In the genomic region with DNA sequence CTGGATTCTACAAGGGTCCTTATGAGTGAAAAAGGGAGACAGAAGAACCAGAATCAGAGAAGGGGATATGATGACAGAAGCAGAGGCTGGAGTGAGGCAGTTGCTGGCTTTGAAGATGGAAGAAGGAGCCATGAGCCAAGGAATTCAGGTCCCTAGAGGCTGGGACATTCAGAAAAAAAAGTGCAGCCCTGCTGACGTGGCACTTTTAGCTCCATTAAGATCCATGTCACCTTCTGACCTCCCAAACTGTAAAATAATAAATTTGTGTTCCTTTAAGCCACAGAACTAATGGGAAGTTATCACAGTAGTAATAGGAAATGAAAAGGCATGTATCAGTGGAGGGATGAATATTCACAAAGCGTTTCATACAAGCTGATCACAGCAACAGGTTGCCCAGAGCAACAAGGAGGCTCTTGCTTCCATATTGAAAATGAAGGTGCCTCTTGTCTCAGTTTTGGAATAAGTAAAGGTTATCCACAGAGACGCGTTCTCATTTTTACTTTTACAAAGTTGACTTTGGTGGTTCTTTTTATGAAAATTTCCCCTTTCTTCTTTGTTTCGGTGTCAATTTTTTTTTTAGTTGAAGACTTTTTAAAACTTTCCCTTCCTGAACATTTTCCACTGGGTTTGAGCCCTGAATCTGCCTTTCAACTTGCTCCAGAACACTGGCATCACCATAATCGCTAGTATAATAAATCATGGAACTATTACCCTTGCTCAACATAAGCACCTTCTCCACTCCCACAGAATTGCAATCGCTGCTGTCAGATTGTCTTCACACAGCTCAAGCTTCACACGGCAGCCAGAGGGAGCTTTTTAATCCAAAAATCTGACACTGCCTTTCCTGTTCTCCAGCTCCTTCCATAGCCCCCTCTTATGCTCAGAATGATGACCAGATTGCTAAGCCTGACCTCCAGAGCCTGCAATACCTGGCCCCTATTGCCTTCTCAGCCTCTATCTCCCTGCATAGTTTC, we compare ENCODE assay signal across 1 cellular context.
TF ChIP-seq lines count a peak whose summit lies in the region.

No MANE protein-coding gene starts in this region.

TF ChIP-seq in GM23338, 12 proteins besides CTCF, POLR2A, EP300 and RAD21 (continued from another document):
- TF ChIP-seq, protein P1, sequence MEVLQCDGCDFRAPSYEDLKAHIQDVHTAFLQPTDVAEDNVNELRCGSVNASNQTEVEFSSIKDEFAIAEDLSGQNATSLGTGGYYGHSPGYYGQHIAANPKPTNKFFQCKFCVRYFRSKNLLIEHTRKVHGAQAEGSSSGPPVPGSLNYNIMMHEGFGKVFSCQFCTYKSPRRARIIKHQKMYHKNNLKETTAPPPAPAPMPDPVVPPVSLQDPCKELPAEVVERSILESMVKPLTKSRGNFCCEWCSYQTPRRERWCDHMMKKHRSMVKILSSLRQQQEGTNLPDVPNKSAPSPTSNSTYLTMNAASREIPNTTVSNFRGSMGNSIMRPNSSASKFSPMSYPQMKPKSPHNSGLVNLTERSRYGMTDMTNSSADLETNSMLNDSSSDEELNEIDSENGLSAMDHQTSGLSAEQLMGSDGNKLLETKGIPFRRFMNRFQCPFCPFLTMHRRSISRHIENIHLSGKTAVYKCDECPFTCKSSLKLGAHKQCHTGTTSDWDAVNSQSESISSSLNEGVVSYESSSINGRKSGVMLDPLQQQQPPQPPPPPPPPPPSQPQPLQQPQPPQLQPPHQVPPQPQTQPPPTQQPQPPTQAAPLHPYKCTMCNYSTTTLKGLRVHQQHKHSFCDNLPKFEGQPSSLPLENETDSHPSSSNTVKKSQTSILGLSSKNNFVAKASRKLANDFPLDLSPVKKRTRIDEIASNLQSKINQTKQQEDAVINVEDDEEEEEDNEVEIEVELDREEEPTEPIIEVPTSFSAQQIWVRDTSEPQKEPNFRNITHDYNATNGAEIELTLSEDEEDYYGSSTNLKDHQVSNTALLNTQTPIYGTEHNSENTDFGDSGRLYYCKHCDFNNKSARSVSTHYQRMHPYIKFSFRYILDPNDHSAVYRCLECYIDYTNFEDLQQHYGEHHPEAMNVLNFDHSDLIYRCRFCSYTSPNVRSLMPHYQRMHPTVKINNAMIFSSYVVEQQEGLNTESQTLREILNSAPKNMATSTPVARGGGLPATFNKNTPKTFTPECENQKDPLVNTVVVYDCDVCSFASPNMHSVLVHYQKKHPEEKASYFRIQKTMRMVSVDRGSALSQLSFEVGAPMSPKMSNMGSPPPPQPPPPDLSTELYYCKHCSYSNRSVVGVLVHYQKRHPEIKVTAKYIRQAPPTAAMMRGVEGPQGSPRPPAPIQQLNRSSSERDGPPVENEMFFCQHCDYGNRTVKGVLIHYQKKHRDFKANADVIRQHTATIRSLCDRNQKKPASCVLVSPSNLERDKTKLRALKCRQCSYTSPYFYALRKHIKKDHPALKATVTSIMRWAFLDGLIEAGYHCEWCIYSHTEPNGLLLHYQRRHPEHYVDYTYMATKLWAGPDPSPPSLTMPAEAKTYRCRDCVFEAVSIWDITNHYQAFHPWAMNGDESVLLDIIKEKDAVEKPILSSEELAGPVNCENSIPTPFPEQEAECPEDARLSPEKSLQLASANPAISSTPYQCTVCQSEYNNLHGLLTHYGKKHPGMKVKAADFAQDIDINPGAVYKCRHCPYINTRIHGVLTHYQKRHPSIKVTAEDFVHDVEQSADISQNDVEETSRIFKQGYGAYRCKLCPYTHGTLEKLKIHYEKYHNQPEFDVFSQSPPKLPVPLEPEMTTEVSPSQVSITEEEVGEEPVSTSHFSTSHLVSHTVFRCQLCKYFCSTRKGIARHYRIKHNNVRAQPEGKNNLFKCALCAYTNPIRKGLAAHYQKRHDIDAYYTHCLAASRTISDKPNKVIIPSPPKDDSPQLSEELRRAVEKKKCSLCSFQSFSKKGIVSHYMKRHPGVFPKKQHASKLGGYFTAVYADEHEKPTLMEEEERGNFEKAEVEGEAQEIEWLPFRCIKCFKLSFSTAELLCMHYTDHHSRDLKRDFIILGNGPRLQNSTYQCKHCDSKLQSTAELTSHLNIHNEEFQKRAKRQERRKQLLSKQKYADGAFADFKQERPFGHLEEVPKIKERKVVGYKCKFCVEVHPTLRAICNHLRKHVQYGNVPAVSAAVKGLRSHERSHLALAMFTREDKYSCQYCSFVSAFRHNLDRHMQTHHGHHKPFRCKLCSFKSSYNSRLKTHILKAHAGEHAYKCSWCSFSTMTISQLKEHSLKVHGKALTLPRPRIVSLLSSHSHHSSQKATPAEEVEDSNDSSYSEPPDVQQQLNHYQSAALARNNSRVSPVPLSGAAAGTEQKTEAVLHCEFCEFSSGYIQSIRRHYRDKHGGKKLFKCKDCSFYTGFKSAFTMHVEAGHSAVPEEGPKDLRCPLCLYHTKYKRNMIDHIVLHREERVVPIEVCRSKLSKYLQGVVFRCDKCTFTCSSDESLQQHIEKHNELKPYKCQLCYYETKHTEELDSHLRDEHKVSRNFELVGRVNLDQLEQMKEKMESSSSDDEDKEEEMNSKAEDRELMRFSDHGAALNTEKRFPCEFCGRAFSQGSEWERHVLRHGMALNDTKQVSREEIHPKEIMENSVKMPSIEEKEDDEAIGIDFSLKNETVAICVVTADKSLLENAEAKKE (CRISPR knock-in tag; IDR thresholded peaks at IDR 0.05) = no peak
- TF ChIP-seq JUNB (IDR thresholded peaks at IDR 0.05; ENCODE audit: unreplicated experiment) = no peak
- TF ChIP-seq CREB1 (CRISPR knock-in tag; IDR thresholded peaks at IDR 0.05; ENCODE audit: low read depth) = no peak
- TF ChIP-seq, protein P2, sequence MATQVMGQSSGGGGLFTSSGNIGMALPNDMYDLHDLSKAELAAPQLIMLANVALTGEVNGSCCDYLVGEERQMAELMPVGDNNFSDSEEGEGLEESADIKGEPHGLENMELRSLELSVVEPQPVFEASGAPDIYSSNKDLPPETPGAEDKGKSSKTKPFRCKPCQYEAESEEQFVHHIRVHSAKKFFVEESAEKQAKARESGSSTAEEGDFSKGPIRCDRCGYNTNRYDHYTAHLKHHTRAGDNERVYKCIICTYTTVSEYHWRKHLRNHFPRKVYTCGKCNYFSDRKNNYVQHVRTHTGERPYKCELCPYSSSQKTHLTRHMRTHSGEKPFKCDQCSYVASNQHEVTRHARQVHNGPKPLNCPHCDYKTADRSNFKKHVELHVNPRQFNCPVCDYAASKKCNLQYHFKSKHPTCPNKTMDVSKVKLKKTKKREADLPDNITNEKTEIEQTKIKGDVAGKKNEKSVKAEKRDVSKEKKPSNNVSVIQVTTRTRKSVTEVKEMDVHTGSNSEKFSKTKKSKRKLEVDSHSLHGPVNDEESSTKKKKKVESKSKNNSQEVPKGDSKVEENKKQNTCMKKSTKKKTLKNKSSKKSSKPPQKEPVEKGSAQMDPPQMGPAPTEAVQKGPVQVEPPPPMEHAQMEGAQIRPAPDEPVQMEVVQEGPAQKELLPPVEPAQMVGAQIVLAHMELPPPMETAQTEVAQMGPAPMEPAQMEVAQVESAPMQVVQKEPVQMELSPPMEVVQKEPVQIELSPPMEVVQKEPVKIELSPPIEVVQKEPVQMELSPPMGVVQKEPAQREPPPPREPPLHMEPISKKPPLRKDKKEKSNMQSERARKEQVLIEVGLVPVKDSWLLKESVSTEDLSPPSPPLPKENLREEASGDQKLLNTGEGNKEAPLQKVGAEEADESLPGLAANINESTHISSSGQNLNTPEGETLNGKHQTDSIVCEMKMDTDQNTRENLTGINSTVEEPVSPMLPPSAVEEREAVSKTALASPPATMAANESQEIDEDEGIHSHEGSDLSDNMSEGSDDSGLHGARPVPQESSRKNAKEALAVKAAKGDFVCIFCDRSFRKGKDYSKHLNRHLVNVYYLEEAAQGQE (IDR thresholded peaks at IDR 0.05; ENCODE audit: unreplicated experiment) = no peak
- TF ChIP-seq POLR2AphosphoS5 (IDR thresholded peaks at IDR 0.05; ENCODE audit: low read depth) = no peak
